Comparison of ENCODE assay signal across 8 cellular contexts in the genomic region with DNA sequence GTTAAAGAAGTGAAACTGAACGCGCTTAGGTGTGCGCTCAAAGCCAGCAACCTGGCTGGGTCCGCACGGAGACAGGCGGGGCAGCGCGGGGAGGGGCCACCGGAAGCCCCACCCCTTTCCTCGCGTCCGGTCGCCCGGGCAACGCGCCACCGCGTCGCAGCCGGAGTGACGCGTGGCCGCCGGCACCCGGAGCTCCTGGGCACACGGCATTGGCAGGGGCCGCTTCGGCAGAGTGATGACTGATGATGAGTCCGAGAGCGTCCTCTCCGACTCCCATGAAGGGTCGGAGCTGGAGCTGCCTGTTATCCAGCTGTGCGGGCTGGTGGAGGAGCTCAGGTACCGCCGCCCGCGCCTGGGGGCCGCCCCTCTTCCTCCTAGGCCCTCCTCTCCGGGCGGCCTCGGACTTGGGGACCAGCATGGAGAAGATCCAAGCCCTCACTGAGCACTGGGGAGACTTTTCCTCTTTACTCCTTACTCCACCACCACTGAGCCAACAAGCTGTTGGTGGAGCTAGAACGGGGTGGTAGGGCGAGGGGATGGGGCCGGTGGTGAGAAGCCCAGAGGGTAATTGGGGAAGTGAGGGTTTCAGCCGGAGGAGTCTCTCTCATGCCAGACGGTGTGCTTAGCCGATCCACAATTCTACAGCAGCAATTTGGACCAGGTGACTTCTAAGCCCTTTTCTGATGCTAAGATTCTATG. TPM values are rescaled to one million over a fixed set of nuclear protein-coding genes. Genes with fewer than 3 reads are reported as not detected.
A peak's percentile ranks its signal among the peaks of the same experiment; 100 is the strongest.
DNase-seq lines count a peak whose midpoint lies in the region; ATAC-seq, FAIRE-seq and TF ChIP-seq lines count a peak whose summit lies in the region.

No MANE protein-coding gene starts in this region.

- peak; percentile 82 for DNase-seq in GM12891 (ENCODE audit: insufficient read length, low spot score)
- peak; percentile 83 for DNase-seq in NB4 (ENCODE audit: low read depth)
- peak; percentile 73 to 85 (median 77) for DNase-seq in T-helper 2 cell
- peak; percentile 16 to 86 for DNase-seq in ascending aorta (ENCODE audit: low spot score in 2 of 2)
- DNase-seq in hippocampal formation (lab: John Stamatoyannopoulos, UW): peak; percentile 45 to 69
- no peak for DNase-seq in retinal pigment epithelial cell (ENCODE audit: low read depth)
- no peak for DNase-seq in OCI-M2 (lab: John Stamatoyannopoulos, UW; ENCODE audit: unreplicated experiment)

- intact Hi-C loops in ascending aorta (cut with DNase I): loop anchor here (2.0 to 10.0 kb wide), 4 partner anchors 121 to 248 kb away; partner anchors contain the start of genes CFAP20, GINS3, MMP15 and USB1

- no peaks in the 10 kb centered on the region for H3K9me3 ChIP-seq in ascending aorta

- peak overlapping the region; percentile 52 to 73 for H3K27ac ChIP-seq in ascending aorta

- no peaks in the 10 kb centered on the region for H3K27me3 ChIP-seq in ascending aorta

- no peak for TF ChIP-seq CTCF in NB4 (IDR thresholded peaks at IDR 0.05; ENCODE audit: low read depth, low read length)
- no peak for TF ChIP-seq CTCF in ascending aorta (IDR thresholded peaks at IDR 0.05)
- TF ChIP-seq CTCF in retinal pigment epithelial cell (conservative IDR thresholded peaks at IDR 0.05; ENCODE audit: low read depth, low read length): no peak

- H3K36me3 ChIP-seq in ascending aorta: no peaks in the 10 kb centered on the region

- ATAC-seq in HG02571 (IDR thresholded peaks at IDR 0.05; ENCODE audit: unreplicated experiment): peak; percentile 80

- peak; percentile 94 for FAIRE-seq in GM12891 (lab: Jason Lieb, UNC)

- 0 out of 2 replicates have a peak, but pooled peaks have one; percentile 54 for TF ChIP-seq POLR2A in GM12891 (IDR thresholded peaks at IDR 0.05; ENCODE audit: low read depth, low read length)
- TF ChIP-seq POLR2A in NB4 (IDR thresholded peaks at IDR 0.05; ENCODE audit: extremely low read depth, insufficient read length): peak; percentile 49

- H3K4me3 ChIP-seq in NB4 (ENCODE audit: low read depth, low read length) (peak overlapping the region; percentile 75), ascending aorta (peak overlapping the region; percentile 77 to 78), retinal pigment epithelial cell (ENCODE audit: low read length) (peak overlapping the region; percentile 80)

- peaks cover 3 to 9% of the 10 kb centered on the region in 2 donors for H3K4me1 ChIP-seq in ascending aorta

TF ChIP-seq in GM12891, 5 proteins besides CTCF, POLR2A, EP300 and RAD21:
- 0 out of 2 replicates have a peak, but pooled peaks have one; percentile 18 for TF ChIP-seq TAF1 (IDR thresholded peaks at IDR 0.05; ENCODE audit: low read depth, low read length)
- TF ChIP-seq PAX5 (IDR thresholded peaks at IDR 0.05; ENCODE audit: insufficient read depth, low read length, severe bottlenecking): no peak
- peak; percentile 80 for TF ChIP-seq SPI1 (IDR thresholded peaks at IDR 0.05; ENCODE audit: low read depth, low read length)
- TF ChIP-seq POU2F2 (IDR thresholded peaks at IDR 0.05; ENCODE audit: low read depth, low read length): no peak
- peak; percentile 32; the same call in 1 of the 2 replicates for TF ChIP-seq POLR2AphosphoS5 (IDR thresholded peaks at IDR 0.05; ENCODE audit: low read depth, low read length)

RNA-seq across cellular contexts. Expression of gene PRSS54, which starts 44.9 kb away (rescaled TPM):
- polyA plus RNA-seq in GM12891 (2012; ENCODE audit: low read depth, missing spikeins): not detected
- total RNA-seq in ascending aorta: not detected

RNA-seq across cellular contexts. Expression of gene CSNK2A2, which starts 52.0 kb away (rescaled TPM):
- 33.4 TPM for polyA plus RNA-seq in GM12891 (2012; ENCODE audit: low read depth, missing spikeins)
- 14.5 TPM for total RNA-seq in ascending aorta

Comparison
In these comparisons a context has a peak if more than half of its experiments do, and no peak if none do; other contexts are left out.
1. DNase-seq: peak in GM12891 (single experiment), NB4 (single experiment), T-helper 2 cell (5 of 5), ascending aorta (2 of 2) and hippocampal formation (2 of 2); none in retinal pigment epithelial cell (single experiment) and OCI-M2 (single experiment).
2. Peak in every context shown above with its lines, with median percentiles within 50 percentile points of each other: H3K4me3 ChIP-seq.